12 cellular contexts compared by ENCODE assay signal in the genomic region with DNA sequence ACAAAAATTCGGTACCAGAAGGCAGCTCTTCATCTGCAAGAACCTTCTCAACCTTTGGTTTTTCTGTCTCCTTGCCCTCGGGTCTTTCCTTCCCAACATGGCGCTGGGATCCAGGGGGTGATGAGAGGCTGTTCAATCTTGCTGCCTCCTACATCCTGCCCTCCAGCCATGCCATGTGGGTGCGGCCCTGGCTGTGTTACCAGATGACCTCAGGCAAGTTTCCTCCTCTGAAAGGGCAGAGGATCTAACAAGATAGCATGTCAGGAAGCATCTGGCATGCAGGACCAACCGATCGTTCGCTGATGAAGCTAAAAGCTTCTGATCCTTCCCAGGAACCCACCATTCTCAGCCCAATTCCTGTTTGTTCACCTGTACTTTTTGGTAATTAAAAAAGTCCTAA. TPM values are rescaled to one million over a fixed set of nuclear protein-coding genes. Genes with fewer than 3 reads are reported as not detected.
DNase-seq lines count a peak whose midpoint lies in the region; ATAC-seq lines count a peak whose summit lies in the region.
"Had no signal": no experiment of that assay in that cellular context is flagged by ENCODE, and none has a peak within 500 bp of the region (broad histone marks: within the 10 kb centered on the region; RNA-seq: fewer than 3 reads in every experiment).

No MANE protein-coding gene starts in this region.

- H3K9me3 Mint-ChIP-seq in CD4-positive, alpha-beta memory T cell: no peaks in the 10 kb centered on the region
- H3K9me3 Mint-ChIP-seq in effector memory CD8-positive, alpha-beta T cell: no peaks in the 10 kb centered on the region
- no peaks in the 10 kb centered on the region for H3K9me3 Mint-ChIP-seq in natural killer cell treated with Interleukin-12 subunit alpha and Interleukin-12 subunit beta and Interleukin-15 and Interleukin-18, amount 100 ng/mL, for 72 hours

- CTCF ChIA-PET in CD4-positive, alpha-beta memory T cell (lab: Charles Lee; ENCODE audit: partially characterized antibody): interaction anchor here (2.2 kb wide), 1 partner anchor 55 kb away, joined by 7 read pairs; no protein-coding TSS in a partner anchor

- peaks cover 12 to 20% (median 15%) of the 10 kb centered on the region in 4 donors for H3K4me1 Mint-ChIP-seq in CD4-positive, alpha-beta memory T cell
- H3K4me1 Mint-ChIP-seq in effector memory CD8-positive, alpha-beta T cell (ENCODE audit: low read depth in 2 of 2): peaks cover 12 to 15% of the 10 kb centered on the region in 2 donors
- H3K4me1 Mint-ChIP-seq in natural killer cell treated with Interleukin-12 subunit alpha and Interleukin-12 subunit beta and Interleukin-15 and Interleukin-18, amount 100 ng/mL, for 72 hours (ENCODE audit: low read depth in 2 of 2): peaks cover 14 to 16% of the 10 kb centered on the region in 2 donors

- intact Hi-C loops in CD4-positive, alpha-beta memory T cell (cut with micrococcal nuclease): no loop called here

- H3K4me1 ChIP-seq in CD4-positive, alpha-beta memory T cell (ENCODE audit: insufficient read depth, low read length): peaks cover 18% of the 10 kb centered on the region
- H3K4me1 ChIP-seq: SJCRH30 had no signal

- no peak overlapping the region for H3K4me3 ChIP-seq in CD4-positive, alpha-beta memory T cell (ENCODE audit: low read length in 2 of 2)
- H3K4me3 ChIP-seq: psoas muscle, SJCRH30 had no signal

- ATAC-seq in effector memory CD8-positive, alpha-beta T cell (replicated peaks): peak; percentile 20
- peak in 1 of 2 donors; percentile 26 for ATAC-seq in natural killer cell treated with Interleukin-12 subunit alpha and Interleukin-12 subunit beta and Interleukin-15 and Interleukin-18, amount 100 ng/mL, for 72 hours
- ATAC-seq: psoas muscle had no signal

- H3K36me3 Mint-ChIP-seq in CD4-positive, alpha-beta memory T cell: peaks cover 27 to 37% of the 10 kb centered on the region in 2 donors
- H3K36me3 Mint-ChIP-seq in effector memory CD8-positive, alpha-beta T cell (ENCODE audit: insufficient read depth): peaks cover 17% of the 10 kb centered on the region
- H3K36me3 Mint-ChIP-seq in natural killer cell treated with Interleukin-12 subunit alpha and Interleukin-12 subunit beta and Interleukin-15 and Interleukin-18, amount 100 ng/mL, for 72 hours: peaks cover 25% of the 10 kb centered on the region

- POLR2A ChIA-PET in CD4-positive, alpha-beta memory T cell (lab: Charles Lee; ENCODE audit: partially characterized antibody): no interaction called here

- no peak for DNase-seq in CD4-positive, alpha-beta memory T cell
- peak in 74 of 76 experiments; percentile 28 to 89 (median 78) for DNase-seq in HUDEP-2 (lab: John Stamatoyannopoulos, UW; ENCODE audit: unreplicated experiment in 76 of 76)
- DNase-seq in effector memory CD8-positive, alpha-beta T cell: no peak
- DNase-seq in natural killer cell treated with Interleukin-12 subunit alpha and Interleukin-12 subunit beta and Interleukin-15 and Interleukin-18, amount 100 ng/mL, for 72 hours (ENCODE audit: low spot score): no peak
- DNase-seq in stimulated activated CD4-positive, alpha-beta T cell treated with anti-CD3 and anti-CD28 coated beads, Interleukin-4, amount 100 ng/mL, for 24 hours: no peak
- no peak for DNase-seq in DMS79 (lab: John Stamatoyannopoulos, UW)
- no peak for DNase-seq in nucleus accumbens (lab: John Stamatoyannopoulos, UW)
- DNase-seq in NCI-H2029 treated with DMSO at 0.1 percent for 48 hours (lab: John Stamatoyannopoulos, UW): no peak
- DNase-seq: DMS153, NCI-H146, psoas muscle, SJCRH30 had no signal

- H3K4me3 Mint-ChIP-seq in CD4-positive, alpha-beta memory T cell: peak overlapping the region in 7 of 8 donors; percentile 37 to 82 (median 69)
- peak overlapping the region; percentile 56 to 71 for H3K4me3 Mint-ChIP-seq in effector memory CD8-positive, alpha-beta T cell
- H3K4me3 Mint-ChIP-seq in natural killer cell treated with Interleukin-12 subunit alpha and Interleukin-12 subunit beta and Interleukin-15 and Interleukin-18, amount 100 ng/mL, for 72 hours: peak overlapping the region; percentile 59

- H3K9me3 ChIP-seq in CD4-positive, alpha-beta memory T cell (ENCODE audit: control insufficient read depth in 1 of 2, low read length in 2 of 2): no peaks in the 10 kb centered on the region
- H3K9me3 ChIP-seq: psoas muscle, SJCRH30 had no signal

- H3K27me3 ChIP-seq in CD4-positive, alpha-beta memory T cell (ENCODE audit: insufficient read depth, low read length): no peaks in the 10 kb centered on the region
- H3K27me3 ChIP-seq: SJCRH30 had no signal

- H3K27me3 Mint-ChIP-seq in CD4-positive, alpha-beta memory T cell: peaks cover 0 to 6% of the 10 kb centered on the region in 2 donors
- peaks cover 17 to 65% of the 10 kb centered on the region in 2 donors for H3K27me3 Mint-ChIP-seq in effector memory CD8-positive, alpha-beta T cell
- peaks cover 46 to 65% of the 10 kb centered on the region in 2 donors for H3K27me3 Mint-ChIP-seq in natural killer cell treated with Interleukin-12 subunit alpha and Interleukin-12 subunit beta and Interleukin-15 and Interleukin-18, amount 100 ng/mL, for 72 hours

- peak overlapping the region in 5 of 7 donors; percentile 12 to 93 (median 68) for H3K27ac Mint-ChIP-seq in CD4-positive, alpha-beta memory T cell
- H3K27ac Mint-ChIP-seq in effector memory CD8-positive, alpha-beta T cell: peak overlapping the region in 1 of 2 donors; percentile 45
- peak overlapping the region in 1 of 2 donors; percentile 66 for H3K27ac Mint-ChIP-seq in natural killer cell treated with Interleukin-12 subunit alpha and Interleukin-12 subunit beta and Interleukin-15 and Interleukin-18, amount 100 ng/mL, for 72 hours

- H3K36me3 ChIP-seq in CD4-positive, alpha-beta memory T cell (ENCODE audit: insufficient read depth, low read length): peaks cover 14% of the 10 kb centered on the region
- H3K36me3 ChIP-seq: SJCRH30 had no signal

- no peak overlapping the region for H3K27ac ChIP-seq in CD4-positive, alpha-beta memory T cell (ENCODE audit: low read depth, low read length)
- H3K27ac ChIP-seq: SJCRH30 had no signal

RNA-seq across cellular contexts. Expression of gene BCAR1, which starts 36.8 kb away (rescaled TPM):
- under 1 TPM in 1 of 2 experiments, not detected in 1; 0.36 TPM for total RNA-seq in CD4-positive, alpha-beta memory T cell
- under 1 TPM in 1 of 2 donors, not detected in 1; 0.30 TPM for polyA plus RNA-seq in CD4-positive, alpha-beta memory T cell
- not detected for total RNA-seq in natural killer cell treated with Interleukin-12 subunit alpha and Interleukin-12 subunit beta and Interleukin-15 and Interleukin-18, amount 100 ng/mL, for 72 hours

Comparison
In these comparisons a context has a peak if more than half of its experiments do, and no peak if none do; other contexts are left out.
1. DNase-seq: peak in HUDEP-2 (74 of 76); none in CD4-positive, alpha-beta memory T cell (0 of 5), effector memory CD8-positive, alpha-beta T cell (0 of 3), natural killer cell treated with Interleukin-12 subunit alpha and Interleukin-12 subunit beta and Interleukin-15 and Interleukin-18, amount 100 ng/mL, for 72 hours (single experiment), stimulated activated CD4-positive, alpha-beta T cell treated with anti-CD3 and anti-CD28 coated beads, Interleukin-4, amount 100 ng/mL, for 24 hours (single experiment), DMS79 (single experiment), nucleus accumbens (0 of 56) and NCI-H2029 treated with DMSO at 0.1 percent for 48 hours (single experiment).
2. Peak in every context shown above with its lines, with median percentiles within 50 percentile points of each other: H3K4me3 Mint-ChIP-seq.